ENCODE assay signal across 28 cellular contexts in genomic region chr19:18876865-18877264, GRCh38. TPM values are rescaled to one million over a fixed set of nuclear protein-coding genes. Genes with fewer than 3 reads are reported as not detected.
A peak's percentile ranks its signal among the peaks of the same experiment; 100 is the strongest.
DNase-seq lines count a peak whose midpoint lies in the region; ATAC-seq, FAIRE-seq and TF ChIP-seq lines count a peak whose summit lies in the region.
"Had no signal": no experiment of that assay in that cellular context is flagged by ENCODE, and none has a peak within 500 bp of the region (broad histone marks: within the 10 kb centered on the region; RNA-seq: fewer than 3 reads in every experiment).

No MANE protein-coding gene starts in this region.

- H3K9ac ChIP-seq in K562 (ENCODE audit: insufficient read depth in 1 of 2, low read depth in 2 of 2, low read length in 2 of 2): no peak overlapping the region
- no peak overlapping the region for H3K9ac ChIP-seq in mammary epithelial cell (ENCODE audit: insufficient read depth, low read length)
- H3K9ac ChIP-seq: BLaER1 had no signal

- intact Hi-C loops in K562 (cut with micrococcal nuclease) (no loop called here), mammary epithelial cell (cut with micrococcal nuclease) (no loop called here)

- H2AFZ ChIP-seq in K562 (ENCODE audit: low read depth, low read length): no peak overlapping the region
- H2AFZ ChIP-seq in mammary epithelial cell (ENCODE audit: low read depth, low read length): no peak overlapping the region

- TF ChIP-seq CTCF in HEK293 (tag by site-specific recombination; IDR thresholded peaks at IDR 0.05): no peak
- no peak for TF ChIP-seq CTCF in RWPE1 (conservative IDR thresholded peaks at IDR 0.05; ENCODE audit: low read depth)
- no peak for TF ChIP-seq CTCF in K562 (IDR thresholded peaks at IDR 0.05 in 2 of 3, conservative IDR thresholded peaks at IDR 0.05 in 1 of 3; ENCODE audit: insufficient read depth in 2 of 3, low read depth in 1 of 3, low read length in 3 of 3)
- TF ChIP-seq CTCF in mammary epithelial cell (conservative IDR thresholded peaks at IDR 0.05 in 1 of 2, IDR thresholded peaks at IDR 0.05 in 1 of 2; ENCODE audit: extremely low read depth in 1 of 2, insufficient read depth in 1 of 2, low read depth in 1 of 2, low read length in 2 of 2): no peak

- H4K20me1 ChIP-seq in K562 (replicated peaks; ENCODE audit: control insufficient read depth, insufficient read depth, low read length): 0 out of 2 replicates have a peak, but pooled peaks cover 1% of the 10 kb centered on the region
- H4K20me1 ChIP-seq in mammary epithelial cell (ENCODE audit: insufficient read depth, low read length): no peaks in the 10 kb centered on the region
- H4K20me1 ChIP-seq: BLaER1 had no signal

- H3K9me3 ChIP-seq in HEK293 (ENCODE audit: control insufficient read depth, insufficient read depth, low read depth, low read length): no peaks in the 10 kb centered on the region
- peaks cover 8% of the 10 kb centered on the region for H3K9me3 ChIP-seq in K562 (replicated peaks; ENCODE audit: control insufficient read depth, insufficient read depth, low read depth, low read length)
- no peaks in the 10 kb centered on the region for H3K9me3 ChIP-seq in mammary epithelial cell (replicated peaks; ENCODE audit: insufficient read depth, low read length)
- H3K9me3 ChIP-seq: BE2C had no signal

- H3K36me3 ChIP-seq in HEK293 (ENCODE audit: control insufficient read depth in 2 of 2, insufficient read depth in 1 of 2, low read length in 2 of 2): peaks cover 16 to 68% of the 10 kb centered on the region in 2 experiments; a peak in 2 of 3 replicates
- H3K36me3 ChIP-seq in K562 (ENCODE audit: control insufficient read depth, insufficient read depth, low read length): no peaks in the 10 kb centered on the region
- H3K36me3 ChIP-seq in mammary epithelial cell (ENCODE audit: insufficient read depth, low read length): peaks cover 1% of the 10 kb centered on the region
- H3K36me3 ChIP-seq: BE2C had no signal

- H3K4me2 ChIP-seq in K562 (ENCODE audit: insufficient read depth, low read length): no peak overlapping the region
- no peak overlapping the region for H3K4me2 ChIP-seq in mammary epithelial cell (ENCODE audit: insufficient read depth, low read depth, low read length)
- H3K4me2 ChIP-seq: BLaER1 had no signal

- H3K4me1 ChIP-seq in HEK293 (ENCODE audit: control insufficient read depth, insufficient read depth, low read length) (peaks cover under 1% of the 10 kb centered on the region; the same call in 1 of the 2 replicates), K562 (replicated peaks in 1 of 2; ENCODE audit: control insufficient read depth in 2 of 2, insufficient read depth in 2 of 2, low read length in 2 of 2) (peaks cover 8 to 30% of the 10 kb centered on the region in 2 experiments), mammary epithelial cell (ENCODE audit: insufficient read depth, low read length) (no peaks in the 10 kb centered on the region)

- no peaks in the 10 kb centered on the region for H3K9me1 ChIP-seq in K562 (ENCODE audit: control insufficient read depth, insufficient read depth, low read length)

- H3K27ac ChIP-seq in HEK293 (ENCODE audit: extremely low read depth, low read depth, low read length) (no peak overlapping the region), RWPE1 (peak overlapping the region; percentile 2; the same call in 1 of the 2 replicates), K562 (ENCODE audit: extremely low read depth, low read depth, low read length) (no peak overlapping the region), mammary epithelial cell (ENCODE audit: insufficient read depth, low read depth, low read length) (no peak overlapping the region)
- H3K27ac ChIP-seq: BLaER1 had no signal

- 79% methylated on average over 7 of the region's 7 CpGs for WGBS in K562 (ENCODE audit: insufficient coverage, low coverage, missing lambda C conversion rate)
- 100% methylated on average over 5 of the region's 7 CpGs for WGBS in mammary epithelial cell (ENCODE audit: low coverage, missing lambda C conversion rate)

- in situ Hi-C loops in K562 (cut with MboI): no loop called here
- in situ Hi-C loops in mammary epithelial cell (cut with MboI; ENCODE audit: low sequenced_read_pairs in 2 of 2): no loop called here

- TF ChIP-seq RAD21 in K562 (CRISPR knock-in tag; conservative IDR thresholded peaks at IDR 0.05 in 1 of 2, IDR thresholded peaks at IDR 0.05 in 1 of 2): no peak

- DNase-seq in RWPE1 (ENCODE audit: low spot score) (no peak), K562 (ENCODE audit: extremely low read depth in 1 of 4, low spot score in 3 of 4) (no peak), activated gamma-delta T cell (lab: John Stamatoyannopoulos, UW) (no peak), mammary epithelial cell (no peak)
- DNase-seq: 8988T; ACHN; BE2C; C1 segment of cervical spinal cord; CD4-positive, alpha-beta memory T cell; CD4-positive, CD25-positive, alpha-beta regulatory T cell; CD8-positive, alpha-beta memory T cell; COR-L47; DMS 273 treated with DMSO at 0.1 percent for 48 hours; DMS153; DMS53; DMS79; DND-41; EL; GDM1 had no signal

- POLR2A ChIA-PET in HEK293 (lab: Yijun Ruan, JAX): no interaction called here
- POLR2A ChIA-PET in RWPE1 (lab: Yijun Ruan, JAX; ENCODE audit: low non-redundant PET): interaction anchor here (0.5 to 0.7 kb wide), 2 partner anchors 287 to 462 kb away, joined by 4 to 5 read pairs; no protein-coding TSS in a partner anchor
- POLR2A ChIA-PET in K562 (lab: Yijun Ruan, JAX): interaction anchor here (0.9 kb wide), 1 partner anchor 8 kb away, joined by 3 read pairs; no protein-coding TSS in a partner anchor

- TF ChIP-seq EP300 in K562 (IDR thresholded peaks at IDR 0.05; ENCODE audit: low read length): no peak

- CTCF ChIA-PET in HEK293 (lab: Yijun Ruan, JAX) (interaction anchor here (3.4 kb wide), 1 partner anchor 11 kb away, joined by 32 read pairs; no protein-coding TSS in a partner anchor), RWPE1 (lab: Yijun Ruan, JAX) (interaction anchor here (0.5 kb wide), 1 partner anchor 900 kb away, joined by 3 read pairs; no protein-coding TSS in a partner anchor), K562 (lab: Yijun Ruan, JAX; ENCODE audit: low intra/inter-chr PET ratio) (no interaction called here), mammary epithelial cell (lab: Charles Lee; ENCODE audit: low non-redundant PET) (interaction anchor here (0.5 kb wide), 1 partner anchor 236 kb away, joined by 3 read pairs; no protein-coding TSS in a partner anchor)

- FAIRE-seq in K562 (lab: Jason Lieb, UNC): no peak
- FAIRE-seq: A204.1, GM12878, GM12892, GM18507 had no signal

- H3K79me2 ChIP-seq in K562 (ENCODE audit: control insufficient read depth, insufficient read depth, low read length): no peaks in the 10 kb centered on the region
- H3K79me2 ChIP-seq in mammary epithelial cell (ENCODE audit: insufficient read depth, low read length): no peaks in the 10 kb centered on the region

- BruUV-seq in K562 (replicated peaks; lab: Mats Ljungman, UMichigan): no TSS peak
- BruUV-seq in mammary epithelial cell (replicated peaks; lab: Mats Ljungman, UMichigan): no TSS peak

- dilution Hi-C loops in mammary epithelial cell (cut with HindIII; ENCODE audit: low sequenced_read_pairs): no loop called here

- no peak for TF ChIP-seq POLR2A in K562 (conservative IDR thresholded peaks at IDR 0.05)

- ATAC-seq in K562: no peak
- no peak for ATAC-seq in HG02884 (IDR thresholded peaks at IDR 0.05; ENCODE audit: unreplicated experiment)
- ATAC-seq: GM12878 had no signal

- H3K27me3 ChIP-seq in K562 (ENCODE audit: control insufficient read depth in 2 of 2, insufficient read depth in 2 of 2, low read length in 2 of 2) (no peaks in the 10 kb centered on the region), mammary epithelial cell (ENCODE audit: insufficient read depth, low read length) (no peaks in the 10 kb centered on the region)
- H3K27me3 ChIP-seq: BE2C, BLaER1 had no signal

- H3K4me3 ChIP-seq in HEK293 (ENCODE audit: low read depth, low read length) (no peak overlapping the region), K562 (no peak overlapping the region), mammary epithelial cell (replicated peaks in 1 of 3; ENCODE audit: insufficient read depth in 1 of 3, low read depth in 2 of 3, low read length in 3 of 3) (no peak overlapping the region)
- H3K4me3 ChIP-seq: BLaER1, GM12878 had no signal

RNA-seq across cellular contexts. Expression of gene CERS1, which starts 19.1 kb away (rescaled TPM):
- 1.3 and 6.2 TPM in 2 replicates for total RNA-seq in K562 (2011; cell fraction: chromatin; rRNA removed; ENCODE audit: low replicate concordance)
- 4.2 and 5.0 TPM in 2 replicates for total RNA-seq in K562 (2011; cell fraction: nucleolus; rRNA removed)
- 1.5 and 3.7 TPM in 2 replicates for total RNA-seq in K562 (2011; cell fraction: nucleoplasm; rRNA removed)
- 0.86 TPM in 2 replicates for total RNA-seq in K562 (2014; rRNA removed)
- total RNA-seq in K562 (2014; rRNA removed; fragmentation: Illumina TruSeq; extraction: Trizol): 0.13 and 0.33 TPM in 2 replicates
- 0.43 and 1.4 TPM in 2 replicates for total RNA-seq in K562 (2015; rRNA removed; fragmentation: Illumina TruSeq; extraction: Trizol)
- 1.5 and 1.7 TPM in 2 replicates for total RNA-seq in K562 (2021)
- polyA plus RNA-seq in K562 (2011; rRNA removed): 1.5 and 3.8 TPM in 2 replicates
- polyA plus RNA-seq in K562 (2011; cell fraction: cytosol; rRNA removed): 5.5 and 5.7 TPM in 2 replicates
- polyA plus RNA-seq in K562 (2011; cell fraction: nucleus; rRNA removed): 3.7 and 4.0 TPM in 2 replicates
- 0.71 and 0.87 TPM in 2 replicates for polyA plus RNA-seq in K562 (2012)
- polyA plus RNA-seq in K562 (2014; fragmentation: Illumina TruSeq; extraction: Trizol): 0.80 and 1.7 TPM in 2 replicates
- polyA plus RNA-seq in K562 (2014; fragmentation: Nextera tagmentation; extraction: Ambion mirVana): not detected
- polyA plus RNA-seq in K562 (2014; rRNA removed): 1.1 TPM in 2 replicates
- polyA minus RNA-seq in K562 (2011; rRNA and poly(A)+ RNA removed): 1.1 and 2.3 TPM in 2 replicates
- 1.2 and 3.5 TPM in 2 replicates for polyA minus RNA-seq in K562 (2011; cell fraction: cytosol; rRNA and poly(A)+ RNA removed)
- polyA minus RNA-seq in K562 (2011; cell fraction: nucleus; rRNA and poly(A)+ RNA removed): 0.40 and 0.78 TPM in 2 replicates
- 1 to 10 TPM in 1 of 2 donors, under 1 TPM in 1; 0.33 to 1.4 TPM for total RNA-seq in mammary epithelial cell
- polyA plus RNA-seq in mammary epithelial cell: 0.65 TPM
- not detected for polyA minus RNA-seq in mammary epithelial cell
- total RNA-seq: CD4-positive, alpha-beta memory T cell; CD4-positive, CD25-positive, alpha-beta regulatory T cell; CD8-positive, alpha-beta memory T cell; Daoy; GM12878 had no signal
- polyA plus RNA-seq: CD14-positive monocyte; CD4-positive, alpha-beta memory T cell; CD4-positive, CD25-positive, alpha-beta regulatory T cell; CD8-positive, alpha-beta memory T cell had no signal

RNA-seq across cellular contexts. Expression of gene COPE, which starts 42.3 kb away (rescaled TPM):
- total RNA-seq in K562 (2011; cell fraction: chromatin; rRNA removed; ENCODE audit: low replicate concordance): 63.5 and 278 TPM in 2 replicates
- total RNA-seq in K562 (2011; cell fraction: nucleolus; rRNA removed): 249 and 252 TPM in 2 replicates
- 127 and 141 TPM in 2 replicates for total RNA-seq in K562 (2011; cell fraction: nucleoplasm; rRNA removed)
- 239 and 305 TPM in 2 replicates for total RNA-seq in K562 (2014; rRNA removed)
- 19.2 and 33.2 TPM in 2 replicates for total RNA-seq in K562 (2014; rRNA removed; fragmentation: Illumina TruSeq; extraction: Trizol)
- total RNA-seq in K562 (2015; rRNA removed; fragmentation: Illumina TruSeq; extraction: Trizol): 130 and 147 TPM in 2 replicates
- total RNA-seq in K562 (2021): 273 and 289 TPM in 2 replicates
- polyA plus RNA-seq in K562 (2011; rRNA removed): 159 and 263 TPM in 2 replicates
- polyA plus RNA-seq in K562 (2011; cell fraction: cytosol; rRNA removed): 307 and 533 TPM in 2 replicates
- polyA plus RNA-seq in K562 (2011; cell fraction: nucleus; rRNA removed): 164 and 210 TPM in 2 replicates
- polyA plus RNA-seq in K562 (2012): 176 and 372 TPM in 2 replicates
- polyA plus RNA-seq in K562 (2014; fragmentation: Illumina TruSeq; extraction: Trizol): 50.1 and 152 TPM in 2 replicates
- polyA plus RNA-seq in K562 (2014; fragmentation: Nextera tagmentation; extraction: Ambion mirVana): 10 to 100 TPM in 1 of 2 experiments, 1 to 10 TPM in 1; 5.8 to 18.3 TPM
- polyA plus RNA-seq in K562 (2014; rRNA removed): 230 and 233 TPM in 2 replicates
- polyA minus RNA-seq in K562 (2011; rRNA and poly(A)+ RNA removed): 43.6 and 67.0 TPM in 2 replicates
- 103 and 143 TPM in 2 replicates for polyA minus RNA-seq in K562 (2011; cell fraction: cytosol; rRNA and poly(A)+ RNA removed)
- polyA minus RNA-seq in K562 (2011; cell fraction: nucleus; rRNA and poly(A)+ RNA removed): 49.1 and 66.3 TPM in 2 replicates
- total RNA-seq in mammary epithelial cell: 100 to 1,000 TPM; 180 to 226 TPM
- 248 TPM for polyA plus RNA-seq in mammary epithelial cell
- 75.2 TPM for polyA minus RNA-seq in mammary epithelial cell

RNA-seq across cellular contexts. Expression of gene DDX49, which starts 42.6 kb away (rescaled TPM):
- 17.3 and 60.1 TPM in 2 replicates for total RNA-seq in K562 (2011; cell fraction: chromatin; rRNA removed; ENCODE audit: low replicate concordance)
- 53.9 and 64.9 TPM in 2 replicates for total RNA-seq in K562 (2011; cell fraction: nucleolus; rRNA removed)
- 23.2 and 29.4 TPM in 2 replicates for total RNA-seq in K562 (2011; cell fraction: nucleoplasm; rRNA removed)
- total RNA-seq in K562 (2014; rRNA removed) (113 and 149 TPM in 2 replicates), K562 (2014; rRNA removed; fragmentation: Illumina TruSeq; extraction: Trizol) (26.2 and 45.7 TPM in 2 replicates), K562 (2015; rRNA removed; fragmentation: Illumina TruSeq; extraction: Trizol) (51.1 and 57.8 TPM in 2 replicates), K562 (2021) (78.9 and 88.6 TPM in 2 replicates), mammary epithelial cell (10 to 100 TPM; 44.2 to 47.7 TPM)
- polyA plus RNA-seq in K562 (2011; rRNA removed) (35.6 and 43.2 TPM in 2 replicates), K562 (2014; fragmentation: Illumina TruSeq; extraction: Trizol) (33.3 and 53.3 TPM in 2 replicates), K562 (2014; fragmentation: Nextera tagmentation; extraction: Ambion mirVana) (1 to 10 TPM; 1.1 to 6.3 TPM), K562 (2014; rRNA removed) (61.3 and 65.9 TPM in 2 replicates), mammary epithelial cell (44.4 TPM)
- polyA plus RNA-seq in K562 (2011; cell fraction: cytosol; rRNA removed): 53.9 and 97.8 TPM in 2 replicates
- 37.4 and 64.0 TPM in 2 replicates for polyA plus RNA-seq in K562 (2011; cell fraction: nucleus; rRNA removed)
- polyA plus RNA-seq in K562 (2012): 53.0 and 58.9 TPM in 2 replicates
- polyA minus RNA-seq in K562 (2011; rRNA and poly(A)+ RNA removed): 27.6 and 57.1 TPM in 2 replicates
- polyA minus RNA-seq in K562 (2011; cell fraction: cytosol; rRNA and poly(A)+ RNA removed): 34.9 and 39.1 TPM in 2 replicates
- 23.5 and 26.5 TPM in 2 replicates for polyA minus RNA-seq in K562 (2011; cell fraction: nucleus; rRNA and poly(A)+ RNA removed)
- 27.9 TPM for polyA minus RNA-seq in mammary epithelial cell

RNA-seq across cellular contexts. Expression of gene UPF1, which starts 45.1 kb away (rescaled TPM):
- 164 and 380 TPM in 2 replicates for total RNA-seq in K562 (2011; cell fraction: chromatin; rRNA removed; ENCODE audit: low replicate concordance)
- total RNA-seq in K562 (2011; cell fraction: nucleolus; rRNA removed): 194 and 199 TPM in 2 replicates
- 117 and 137 TPM in 2 replicates for total RNA-seq in K562 (2011; cell fraction: nucleoplasm; rRNA removed)
- total RNA-seq in K562 (2014; rRNA removed) (59.6 and 66.0 TPM in 2 replicates), K562 (2014; rRNA removed; fragmentation: Illumina TruSeq; extraction: Trizol) (24.6 and 27.9 TPM in 2 replicates), K562 (2015; rRNA removed; fragmentation: Illumina TruSeq; extraction: Trizol) (27.8 and 31.1 TPM in 2 replicates), K562 (2021) (98.8 and 103 TPM in 2 replicates), mammary epithelial cell (10 to 100 TPM; 74.5 to 82.0 TPM)
- polyA plus RNA-seq in K562 (2011; rRNA removed) (21.5 and 44.9 TPM in 2 replicates), K562 (2014; fragmentation: Illumina TruSeq; extraction: Trizol) (47.1 and 49.1 TPM in 2 replicates), K562 (2014; fragmentation: Nextera tagmentation; extraction: Ambion mirVana) (under 1 TPM; 0.34 to 0.71 TPM), K562 (2014; rRNA removed) (36.5 and 40.7 TPM in 2 replicates), mammary epithelial cell (49.9 TPM)
- polyA plus RNA-seq in K562 (2011; cell fraction: cytosol; rRNA removed): 21.0 and 30.1 TPM in 2 replicates
- 96.8 and 126 TPM in 2 replicates for polyA plus RNA-seq in K562 (2011; cell fraction: nucleus; rRNA removed)
- 49.2 and 51.8 TPM in 2 replicates for polyA plus RNA-seq in K562 (2012)
- polyA minus RNA-seq in K562 (2011; rRNA and poly(A)+ RNA removed): 68.3 and 101 TPM in 2 replicates
- polyA minus RNA-seq in K562 (2011; cell fraction: cytosol; rRNA and poly(A)+ RNA removed): 99.1 and 134 TPM in 2 replicates
- 61.1 and 76.9 TPM in 2 replicates for polyA minus RNA-seq in K562 (2011; cell fraction: nucleus; rRNA and poly(A)+ RNA removed)
- polyA minus RNA-seq in mammary epithelial cell: 163 TPM

Comparison
In these comparisons a context has a peak if more than half of its experiments do, and no peak if none do; other contexts are left out.
1. Of the 44 proteins assayed by ChIP-seq in both K562 and HEK293: peak only in K562: none; only in HEK293: none; in both: TRIM28; in neither: 43.